Comparison of ENCODE assay signal across 20 cellular contexts in genomic region chr12:93009533-93009932, GRCh38.
DNase-seq lines count a peak whose midpoint lies in the region; ATAC-seq and TF ChIP-seq lines count a peak whose summit lies in the region.
"Had no signal": no experiment of that assay in that cellular context is flagged by ENCODE, and none has a peak within 500 bp of the region (broad histone marks: within the 10 kb centered on the region; RNA-seq: fewer than 3 reads in every experiment).

No MANE protein-coding gene starts in this region.

- 95 to 100% methylated on average over 2 to 3 of the region's 3 CpGs for WGBS in endodermal cell (ENCODE audit: insufficient coverage in 1 of 2, insufficient read length in 1 of 2), 2 experiments

- H3K4me1 ChIP-seq in endodermal cell (ENCODE audit: control insufficient read depth, insufficient read depth, low read length) (peaks cover 7% of the 10 kb centered on the region), HAP-1 (peaks cover 15% of the 10 kb centered on the region)

- H3K9me3 ChIP-seq in endodermal cell (ENCODE audit: control insufficient read depth, low read length), result no peaks in the 10 kb centered on the region
- no peaks in the 10 kb centered on the region for H3K9me3 ChIP-seq in HAP-1
- H3K9me3 ChIP-seq: SK-N-SH had no signal

- TF ChIP-seq CTCF in GM13977 (IDR thresholded peaks at IDR 0.05; ENCODE audit: extremely low read depth, insufficient read depth, missing control alignments), result no peak
- no peak for TF ChIP-seq CTCF in endodermal cell (conservative IDR thresholded peaks at IDR 0.05)

- ATAC-seq in GM21515 (IDR thresholded peaks at IDR 0.05; ENCODE audit: unreplicated experiment) (peak; percentile 60), HG03175 (IDR thresholded peaks at IDR 0.05; ENCODE audit: unreplicated experiment) (peak; percentile 37), GM19455 (IDR thresholded peaks at IDR 0.05; ENCODE audit: unreplicated experiment) (no peak), HG03097 (IDR thresholded peaks at IDR 0.05; ENCODE audit: low FRiP score, unreplicated experiment) (no peak)
- ATAC-seq in stimulated activated naive CD8-positive, alpha-beta T cell treated with anti-CD3 and anti-CD28 coated beads, Interleukin-15, Interleukin-2, amounts not matched to agents 100 U/mL and 50 U/mL, for 24 hours, result no peak
- ATAC-seq: Panc1 had no signal

- H3K9ac ChIP-seq in endodermal cell (ENCODE audit: extremely low read depth, low read length, poor library complexity, severe bottlenecking), result no peak overlapping the region
- H3K9ac ChIP-seq: SK-N-SH had no signal

- peak; percentile 25 for DNase-seq in GM13977 (ENCODE audit: low spot score)
- DNase-seq in endodermal cell, result no peak
- no peak for DNase-seq in HAP-1 (ENCODE audit: low spot score in 2 of 2)
- no peak for DNase-seq in stimulated activated naive CD8-positive, alpha-beta T cell treated with anti-CD3 and anti-CD28 coated beads, Interleukin-15, Interleukin-2, amounts not matched to agents 100 U/mL and 50 U/mL, for 24 hours
- DNase-seq: CD4-positive, alpha-beta memory T cell; GOT3; Karpas-422; MM.1S; NCI-H1105 treated with DMSO at 0.1 percent for 48 hours; NCI-H187; NCI-H748 treated with DMSO at 0.1 percent for 48 hours; Right ventricle myocardium superior; SK-N-SH; T-helper 1 cell had no signal

- H3K27me3 Mint-ChIP-seq in endodermal cell (ENCODE audit: insufficient read depth), result no peaks in the 10 kb centered on the region
- H3K27me3 Mint-ChIP-seq: B cell had no signal

- peak overlapping the region; percentile 96 for H3K4me3 ChIP-seq in endodermal cell (ENCODE audit: low read length)
- H3K4me3 ChIP-seq in HAP-1, result no peak overlapping the region

- in situ Hi-C loops in GM13977 (cut with MboI; ENCODE audit: low pct_unique_long_range_greater_than_20kb, low sequenced_read_pairs, unreplicated experiment), result no loop called here
- in situ Hi-C loops in HAP-1 (cut with MboI; ENCODE audit: low sequenced_read_pairs), result loop anchor here (25.0 kb wide), 1 partner anchor 1103 kb away; no protein-coding TSS in a partner anchor

- H3K36me3 ChIP-seq in endodermal cell (ENCODE audit: control insufficient read depth, insufficient read depth, low read length) (peaks cover 62% of the 10 kb centered on the region), HAP-1 (replicated peaks) (no peaks in the 10 kb centered on the region)

- no peaks in the 10 kb centered on the region for H3K9me3 Mint-ChIP-seq in endodermal cell

- H3K27ac Mint-ChIP-seq in endodermal cell, result no peak overlapping the region
- H3K27ac Mint-ChIP-seq: B cell; CD4-positive, alpha-beta memory T cell had no signal

- peaks cover 52% of the 10 kb centered on the region for H3K4me1 Mint-ChIP-seq in endodermal cell
- H3K4me1 Mint-ChIP-seq: CD4-positive, alpha-beta memory T cell had no signal

- H3K4me3 Mint-ChIP-seq in endodermal cell, result peak overlapping the region; percentile 71
- H3K4me3 Mint-ChIP-seq: B cell; CD4-positive, alpha-beta memory T cell had no signal

- H3K27me3 ChIP-seq in endodermal cell (ENCODE audit: control insufficient read depth, insufficient read depth, low read length, poor library complexity, severe bottlenecking) (no peaks in the 10 kb centered on the region), HAP-1 (ENCODE audit: low read depth) (no peaks in the 10 kb centered on the region)

- H3K36me3 Mint-ChIP-seq in endodermal cell (ENCODE audit: low read depth), result peaks cover 52% of the 10 kb centered on the region
- H3K36me3 Mint-ChIP-seq: CD4-positive, alpha-beta memory T cell had no signal

- H3K27ac ChIP-seq in endodermal cell (ENCODE audit: low read depth, low read length), result no peak overlapping the region

Comparison
In these comparisons a context has a peak if more than half of its experiments do, and no peak if none do; other contexts are left out.
1. ATAC-seq: peak in GM21515 (single experiment) and HG03175 (single experiment); none in GM19455 (single experiment), HG03097 (single experiment) and stimulated activated naive CD8-positive, alpha-beta T cell treated with anti-CD3 and anti-CD28 coated beads, Interleukin-15, Interleukin-2, amounts not matched to agents 100 U/mL and 50 U/mL, for 24 hours (single experiment).